Comparison of ENCODE assay signal across 10 cellular contexts in the genomic region with DNA sequence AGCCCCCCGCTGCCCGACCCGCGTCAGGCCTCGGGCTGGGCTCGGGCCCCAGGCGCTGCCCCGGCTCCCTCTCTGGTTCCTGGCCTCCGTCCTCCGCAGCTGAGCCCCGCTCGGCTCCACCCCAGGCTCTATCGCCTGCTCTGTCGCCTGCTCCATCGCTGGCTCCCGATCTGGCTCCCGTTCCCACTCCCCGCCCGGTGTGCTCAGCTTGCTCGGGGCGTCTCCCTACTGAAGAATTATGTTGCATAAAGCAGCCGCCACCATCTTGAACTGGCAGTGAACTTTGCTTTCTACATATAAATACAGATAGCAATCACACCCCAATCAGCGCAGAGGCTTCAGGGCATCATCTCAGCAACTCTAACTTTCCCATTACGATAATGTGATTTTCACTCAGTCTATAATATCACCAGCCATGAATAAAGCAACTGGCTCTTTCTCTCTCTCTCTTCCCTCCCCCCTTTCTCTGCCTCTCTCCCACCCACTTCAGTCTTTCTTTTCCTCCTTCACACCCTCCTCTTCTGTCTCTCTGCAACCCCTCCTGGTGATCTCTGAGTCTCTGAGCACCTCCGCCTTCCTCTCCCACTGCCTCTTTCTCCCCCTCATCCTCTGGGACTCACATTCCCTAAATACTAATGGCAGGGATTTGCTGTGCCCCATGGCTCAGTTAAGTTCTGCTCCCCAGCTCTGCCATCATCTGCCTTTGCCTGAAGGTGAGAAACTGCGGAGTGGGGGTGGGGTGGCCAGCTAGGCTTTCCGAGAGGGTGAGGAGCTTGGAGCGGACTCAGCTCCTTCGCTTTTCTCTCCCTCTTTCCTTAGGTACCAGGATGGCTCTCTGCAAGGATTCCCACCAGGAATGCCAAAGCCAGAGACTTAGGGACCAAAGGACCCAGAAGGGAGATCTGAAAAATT. TPM values are rescaled to one million over a fixed set of nuclear protein-coding genes. Genes with fewer than 3 reads are reported as not detected.
DNase-seq lines count a peak whose midpoint lies in the region; ATAC-seq and TF ChIP-seq lines count a peak whose summit lies in the region.
"Had no signal": no experiment of that assay in that cellular context is flagged by ENCODE, and none has a peak within 500 bp of the region (broad histone marks: within the 10 kb centered on the region; RNA-seq: fewer than 3 reads in every experiment).

No MANE protein-coding gene starts in this region.

- intact Hi-C loops in heart left ventricle (cut with DNase I) (no loop called here), posterior cingulate gyrus (cut with DNase I) (no loop called here)

- ATAC-seq in heart left ventricle (peak; percentile 56 to 87 (median 80)), HG03354 (IDR thresholded peaks at IDR 0.05; ENCODE audit: poor library complexity, severe bottlenecking, unreplicated experiment) (no peak), GM18870 (IDR thresholded peaks at IDR 0.05; ENCODE audit: unreplicated experiment) (no peak)
- ATAC-seq: natural killer cell treated with Interleukin-12 subunit alpha and Interleukin-12 subunit beta and Interleukin-15 and Interleukin-18, amount 100 ng/mL, for 72 hours had no signal

- H3K4me3 ChIP-seq in WERI-Rb-1 (ENCODE audit: low read depth, low read length) (no peak overlapping the region), heart left ventricle (peak overlapping the region in 11 of 12 donors; percentile 8 to 59 (median 44))

- H3K4me1 ChIP-seq in ES-I3 (ENCODE audit: insufficient read depth, low read length) (no peaks in the 10 kb centered on the region), heart left ventricle (peaks cover 0 to 15% (median 0%) of the 10 kb centered on the region in 12 donors)

- H3K27me3 ChIP-seq in WERI-Rb-1 (ENCODE audit: insufficient read depth, low read depth, severe bottlenecking) (no peaks in the 10 kb centered on the region), heart left ventricle (peaks cover 0 to 57% (median 16%) of the 10 kb centered on the region in 9 donors)

- no peak for TF ChIP-seq POLR2A in heart left ventricle (IDR thresholded peaks at IDR 0.05)

- H3K27ac ChIP-seq in WERI-Rb-1 (peak overlapping the region; percentile 26; the same call in 1 of the 2 replicates), heart left ventricle (peak overlapping the region in 2 of 12 donors; percentile 7 to 18)

- WGBS in heart left ventricle, 4 donors: 8 to 19% (median 9%) methylated on average over 29 of the region's 29 CpGs

- TF ChIP-seq CTCF in WERI-Rb-1 (IDR thresholded peaks at IDR 0.05; ENCODE audit: low read depth, low read length) (no peak), heart left ventricle (IDR thresholded peaks at IDR 0.05) (no peak)

- DNase-seq in WERI-Rb-1 (peak; percentile 66), heart left ventricle (peak in 3 of 5 donors; percentile 25 to 61 (median 59)), posterior cingulate gyrus (peak in 8 of 10 donors; percentile 38 to 92 (median 64)), ecto neural progenitor cell (ENCODE audit: low spot score) (no peak), DMS 273 treated with DMSO at 0.1 percent for 48 hours (lab: John Stamatoyannopoulos, UW) (no peak)
- DNase-seq: NCI-H446 had no signal

- H3K9ac ChIP-seq in ES-I3 (ENCODE audit: low read depth, low read length): peak overlapping the region; percentile 54

- no peaks in the 10 kb centered on the region for H3K9me3 ChIP-seq in ES-I3 (ENCODE audit: control insufficient read depth, insufficient read depth, low read length)
- no peaks in the 10 kb centered on the region for H3K9me3 ChIP-seq in WERI-Rb-1 (ENCODE audit: severe bottlenecking)
- H3K9me3 ChIP-seq in heart left ventricle: no peaks in the 10 kb centered on the region

- H3K36me3 ChIP-seq in ES-I3 (ENCODE audit: insufficient read depth, low read length): no peaks in the 10 kb centered on the region
- no peaks in the 10 kb centered on the region for H3K36me3 ChIP-seq in WERI-Rb-1
- no peaks in the 10 kb centered on the region for H3K36me3 ChIP-seq in heart left ventricle

RNA-seq across cellular contexts. Expression of a gene that starts 43.2 kb away (rescaled TPM):
- 10 to 100 TPM; 21.2 to 53.5 (median 35.0) TPM for total RNA-seq in heart left ventricle
- polyA plus RNA-seq in heart left ventricle: 10 to 100 TPM; 10.7 to 18.1 TPM

Comparison
In these comparisons a context has a peak if more than half of its experiments do, and no peak if none do; other contexts are left out.
1. DNase-seq: peak in WERI-Rb-1 (single experiment), heart left ventricle (3 of 5) and posterior cingulate gyrus (8 of 10); none in ecto neural progenitor cell (single experiment) and DMS 273 treated with DMSO at 0.1 percent for 48 hours (single experiment).
2. ATAC-seq: peak in heart left ventricle (4 of 4); none in HG03354 (single experiment) and GM18870 (single experiment).